Comparison of ENCODE assay signal across 9 cellular contexts in genomic region chr5:173281910-173282309, GRCh38. TPM values are rescaled to one million over a fixed set of nuclear protein-coding genes. Genes with fewer than 3 reads are reported as not detected.
DNase-seq lines count a peak whose midpoint lies in the region; ATAC-seq and TF ChIP-seq lines count a peak whose summit lies in the region.
"Had no signal": no experiment of that assay in that cellular context is flagged by ENCODE, and none has a peak within 500 bp of the region (broad histone marks: within the 10 kb centered on the region; RNA-seq: fewer than 3 reads in every experiment).

No MANE protein-coding gene starts in this region.

- peak; percentile 7 to 16 for TF ChIP-seq RAD21 in liver (IDR thresholded peaks at IDR 0.05)

- 14% methylated on average over 6 of the region's 6 CpGs for WGBS in liver

- DNase-seq in GM03348 (ENCODE audit: low spot score) (peak; percentile 36), NCI-H146 (lab: John Stamatoyannopoulos, UW) (peak; percentile 39), brain microvascular endothelial cell (no peak), NCI-H1048 (lab: John Stamatoyannopoulos, UW) (no peak), NCI-H2107 treated with DMSO at 0.1 percent for 48 hours (lab: John Stamatoyannopoulos, UW; ENCODE audit: unreplicated experiment) (no peak), DMS153 treated with DMSO at 0.1 percent for 48 hours (lab: John Stamatoyannopoulos, UW; ENCODE audit: unreplicated experiment) (no peak)
- DNase-seq: NCI-H2081 treated with DMSO at 0.1 percent for 48 hours had no signal

- in situ Hi-C loops in brain microvascular endothelial cell (cut with HindIII; ENCODE audit: low pct_ligation_motif_present, low sequenced_read_pairs), result no loop called here

- ATAC-seq in HG02884 (IDR thresholded peaks at IDR 0.05; ENCODE audit: unreplicated experiment), result no peak

- H3K27me3 ChIP-seq in brain microvascular endothelial cell (replicated peaks) (peaks cover 1% of the 10 kb centered on the region), liver (ENCODE audit: control insufficient read depth in 4 of 4, insufficient read depth in 4 of 4, low read length in 3 of 4) (peaks cover 0 to 15% (median 5%) of the 10 kb centered on the region in 4 donors)

- TF ChIP-seq CTCF in brain microvascular endothelial cell (IDR thresholded peaks at IDR 0.05; ENCODE audit: low read depth, low read length, missing control alignments), result peak; percentile 66
- TF ChIP-seq CTCF in liver (IDR thresholded peaks at IDR 0.05; ENCODE audit: low read depth, low read length, missing input control), result no peak

- H3K27ac ChIP-seq in brain microvascular endothelial cell (no peak overlapping the region), liver (ENCODE audit: low read depth in 1 of 2, low read length in 2 of 2) (no peak overlapping the region)

- H3K36me3 ChIP-seq in brain microvascular endothelial cell (replicated peaks) (no peaks in the 10 kb centered on the region), liver (ENCODE audit: control insufficient read depth in 4 of 4, insufficient read depth in 3 of 4, low read depth in 1 of 4, low read length in 3 of 4) (no peaks in the 10 kb centered on the region)

- H3K4me1 ChIP-seq in liver (ENCODE audit: control insufficient read depth in 4 of 4, insufficient read depth in 4 of 4, low read length in 3 of 4), result peaks cover 0 to 8% (median 3%) of the 10 kb centered on the region in 4 donors

- H3K4me3 ChIP-seq in brain microvascular endothelial cell (ENCODE audit: low read depth, low read length), result no peak overlapping the region
- no peak overlapping the region for H3K4me3 ChIP-seq in liver (ENCODE audit: low read depth in 1 of 3, low read length in 3 of 3)

- H3K9ac ChIP-seq in liver (ENCODE audit: low read depth in 1 of 2, low read length in 2 of 2), result no peak overlapping the region

- no peaks in the 10 kb centered on the region for H3K9me3 ChIP-seq in liver (ENCODE audit: control insufficient read depth in 4 of 4, low read length in 3 of 4)

TF ChIP-seq in liver, 16 proteins besides CTCF, POLR2A, EP300 and RAD21:
- TF ChIP-seq TAF1 (conservative IDR thresholded peaks at IDR 0.05) (no peak), SP1 (IDR thresholded peaks at IDR 0.05) (no peak), FOXA1 (IDR thresholded peaks at IDR 0.05) (no peak), RXRA (IDR thresholded peaks at IDR 0.05) (no peak), REST (IDR thresholded peaks at IDR 0.05) (no peak), ZBTB33 (IDR thresholded peaks at IDR 0.05) (no peak), HNF4G (IDR thresholded peaks at IDR 0.05) (no peak), FOXA2 (IDR thresholded peaks at IDR 0.05) (no peak), JUND (IDR thresholded peaks at IDR 0.05) (no peak), MAX (IDR thresholded peaks at IDR 0.05) (no peak), NR2F2 (IDR thresholded peaks at IDR 0.05) (no peak), EGR1 (IDR thresholded peaks at IDR 0.05; ENCODE audit: low read depth in 2 of 2) (no peak), GABPA (IDR thresholded peaks at IDR 0.05 in 1 of 2, conservative IDR thresholded peaks at IDR 0.05 in 1 of 2) (no peak), YY1 (IDR thresholded peaks at IDR 0.05) (no peak)

RNA-seq across cellular contexts. Expression of gene STC2, which starts 46.3 kb away (rescaled TPM):
- total RNA-seq in liver, result under 1 TPM in 1 of 2 donors, not detected in 1; 0.17 TPM
- under 1 TPM; 0.04 to 0.18 TPM for polyA plus RNA-seq in liver

RNA-seq across cellular contexts. Expression of gene NKX2-5, which starts 46.9 kb away (rescaled TPM):
- not detected for total RNA-seq in liver
- polyA plus RNA-seq in liver, result not detected

Comparison
In these comparisons a context has a peak if more than half of its experiments do, and no peak if none do; other contexts are left out.
1. DNase-seq: peak in GM03348 (single experiment) and NCI-H146 (single experiment); none in brain microvascular endothelial cell (single experiment), NCI-H1048 (single experiment), NCI-H2107 treated with DMSO at 0.1 percent for 48 hours (single experiment) and DMS153 treated with DMSO at 0.1 percent for 48 hours (single experiment).